In genomic region chr2:200810252-200810650, GRCh38 we compare ENCODE assay signal across 8 cellular contexts. TPM values are rescaled to one million over a fixed set of nuclear protein-coding genes. Genes with fewer than 3 reads are reported as not detected.
DNase-seq lines count a peak whose midpoint lies in the region; ATAC-seq and TF ChIP-seq lines count a peak whose summit lies in the region.

No MANE protein-coding gene starts in this region.

- peaks cover 25% of the 10 kb centered on the region for H3K36me3 ChIP-seq in HUES48 (ENCODE audit: control insufficient read depth, insufficient read depth, low read length)
- H3K36me3 ChIP-seq in mesendoderm (ENCODE audit: control insufficient read depth, insufficient read depth, low read length): peaks cover 5% of the 10 kb centered on the region
- H3K36me3 ChIP-seq in HAP-1 (replicated peaks): peaks cover 30% of the 10 kb centered on the region

- no peak overlapping the region for H3K9ac ChIP-seq in HUES48 (ENCODE audit: low read depth, low read length)
- H3K9ac ChIP-seq in mesendoderm (ENCODE audit: low read length): no peak overlapping the region

- H2AK5ac ChIP-seq in mesendoderm (ENCODE audit: low read length): no peak overlapping the region

- in situ Hi-C loops in HAP-1 (cut with MboI; ENCODE audit: low sequenced_read_pairs): loop anchor here (10.0 kb wide), 2 partner anchors 95 to 855 kb away; partner anchors contain the start of genes MAIP1 and TYW5

- peak overlapping the region; percentile 81 for H3K27ac ChIP-seq in AG04450 (ENCODE audit: low read depth, low read length)
- H3K27ac ChIP-seq in HUES48 (ENCODE audit: low read depth, low read length): no peak overlapping the region
- no peak overlapping the region for H3K27ac ChIP-seq in mesendoderm (ENCODE audit: low read depth, low read length)

- H4K5ac ChIP-seq in mesendoderm (ENCODE audit: low read length): no peak overlapping the region

- no CpG with 5 or more reads among the region's 1 CpG for WGBS in mesendoderm (ENCODE audit: extremely low coverage, insufficient coverage, low lambda C conversion rate)

- H3K4me2 ChIP-seq in mesendoderm (ENCODE audit: low read length): no peak overlapping the region

- H3K4ac ChIP-seq in mesendoderm (ENCODE audit: low read depth, low read length): no peak overlapping the region

- CTCF ChIA-PET in AG04450 (lab: Charles Lee): interaction anchor here (0.7 to 1.6 kb wide), 2 partner anchors 73 to 97 kb away, joined by 3 to 5 read pairs; no protein-coding TSS in a partner anchor

- H3K18ac ChIP-seq in mesendoderm (ENCODE audit: low read length): no peak overlapping the region

- H2BK15ac ChIP-seq in mesendoderm (replicated peaks; ENCODE audit: low read depth): no peak overlapping the region

- H3K27me3 ChIP-seq in AG04450 (ENCODE audit: control insufficient read depth, insufficient read depth, low read length): no peaks in the 10 kb centered on the region
- no peaks in the 10 kb centered on the region for H3K27me3 ChIP-seq in HUES48 (ENCODE audit: control insufficient read depth, insufficient read depth, low read length)
- no peaks in the 10 kb centered on the region for H3K27me3 ChIP-seq in mesendoderm (ENCODE audit: insufficient read depth, low read length, poor library complexity)
- H3K27me3 ChIP-seq in HAP-1 (ENCODE audit: low read depth): no peaks in the 10 kb centered on the region

- H3K23ac ChIP-seq in mesendoderm (ENCODE audit: low read length): no peak overlapping the region

- H3K4me1 ChIP-seq in HUES48 (ENCODE audit: control insufficient read depth, insufficient read depth, low read length): peaks cover 14% of the 10 kb centered on the region
- H3K4me1 ChIP-seq in mesendoderm (ENCODE audit: control insufficient read depth, low read depth, low read length): no peaks in the 10 kb centered on the region
- peaks cover 15% of the 10 kb centered on the region for H3K4me1 ChIP-seq in HAP-1

- H3K79me2 ChIP-seq in mesendoderm (ENCODE audit: control insufficient read depth, insufficient read depth, low read length): peaks cover 30% of the 10 kb centered on the region

- H3K79me1 ChIP-seq in mesendoderm (ENCODE audit: low read length): peaks cover 8% of the 10 kb centered on the region

- no peaks in the 10 kb centered on the region; the same call in 1 of the 2 replicates for H3K9me3 ChIP-seq in AG04450 (ENCODE audit: control insufficient read depth, insufficient read depth, low read length)
- no peaks in the 10 kb centered on the region for H3K9me3 ChIP-seq in HUES48 (ENCODE audit: control insufficient read depth, insufficient read depth, low read length)
- no peaks in the 10 kb centered on the region for H3K9me3 ChIP-seq in HAP-1

- no peak overlapping the region for H2BK120ac ChIP-seq in mesendoderm (ENCODE audit: low read depth, low read length)

- no peak overlapping the region for H3K56ac ChIP-seq in mesendoderm (ENCODE audit: low read length)

- POLR2A ChIA-PET in AG04450 (lab: Yijun Ruan, JAX): interaction anchor here (0.5 to 3.0 kb wide), 8 partner anchors 15 to 455 kb away, joined by 3 to 12 read pairs (median 5); partner anchors contain the start of gene CLK1

- peak; percentile 72 for DNase-seq in AG04450 (ENCODE audit: low read depth, low spot score)
- peak; percentile 40 for DNase-seq in brain pericyte (ENCODE audit: low read depth, low spot score)
- DNase-seq in mesendoderm: peak; percentile 37
- DNase-seq in T1000 (lab: John Stamatoyannopoulos, UW): no peak
- no peak for DNase-seq in HAP-1 (ENCODE audit: low spot score in 2 of 2)

- no peak for TF ChIP-seq CTCF in AG04450 (IDR thresholded peaks at IDR 0.05; ENCODE audit: low read depth, low read length)

- peak overlapping the region; percentile 69 for H3K4me3 ChIP-seq in AG04450 (ENCODE audit: low read depth, low read length)
- peak overlapping the region; percentile 60 for H3K4me3 ChIP-seq in HUES48 (ENCODE audit: low read depth, low read length)
- H3K4me3 ChIP-seq in mesendoderm (ENCODE audit: low read length): no peak overlapping the region
- no peak overlapping the region; the same call in 1 of the 2 replicates for H3K4me3 ChIP-seq in HAP-1

- ATAC-seq in GM21381 (IDR thresholded peaks at IDR 0.05; ENCODE audit: unreplicated experiment) (no peak), GM21619 (IDR thresholded peaks at IDR 0.05; ENCODE audit: unreplicated experiment) (no peak)

- H2BK5ac ChIP-seq in mesendoderm (ENCODE audit: low read length): no peak overlapping the region

- H4K8ac ChIP-seq in mesendoderm (ENCODE audit: low read depth, low read length): no peak overlapping the region

RNA-seq across cellular contexts. Expression of gene BZW1, which starts 1.5 kb away (rescaled TPM):
- polyA plus RNA-seq in AG04450 (2011; rRNA removed): 359 and 376 TPM in 2 replicates
- 352 and 361 TPM in 2 replicates for polyA minus RNA-seq in AG04450 (2011; rRNA and poly(A)+ RNA removed)
- polyA plus RNA-seq in mesendoderm (2013, experiment 1 of 2): 242 TPM
- polyA plus RNA-seq in mesendoderm (2013, experiment 2 of 2): 238 TPM

RNA-seq across cellular contexts. Expression of gene CLK1, which starts 54.2 kb away (rescaled TPM):
- polyA plus RNA-seq in AG04450 (2011; rRNA removed): 66.0 and 103 TPM in 2 replicates
- polyA minus RNA-seq in AG04450 (2011; rRNA and poly(A)+ RNA removed): 30.1 and 46.9 TPM in 2 replicates
- 33.3 TPM for polyA plus RNA-seq in mesendoderm (2013, experiment 1 of 2)
- 34.0 TPM for polyA plus RNA-seq in mesendoderm (2013, experiment 2 of 2)

Comparison
In these comparisons a context has a peak if more than half of its experiments do, and no peak if none do; other contexts are left out.
1. DNase-seq: peak in AG04450 (single experiment), brain pericyte (single experiment) and mesendoderm (single experiment); none in T1000 (single experiment) and HAP-1 (0 of 2).
2. H3K4me3 ChIP-seq: peak in AG04450 (single experiment) and HUES48 (single experiment); none in mesendoderm (single experiment) and HAP-1 (single experiment).